Comparison of ENCODE assay signal across 8 cellular contexts in the genomic region with DNA sequence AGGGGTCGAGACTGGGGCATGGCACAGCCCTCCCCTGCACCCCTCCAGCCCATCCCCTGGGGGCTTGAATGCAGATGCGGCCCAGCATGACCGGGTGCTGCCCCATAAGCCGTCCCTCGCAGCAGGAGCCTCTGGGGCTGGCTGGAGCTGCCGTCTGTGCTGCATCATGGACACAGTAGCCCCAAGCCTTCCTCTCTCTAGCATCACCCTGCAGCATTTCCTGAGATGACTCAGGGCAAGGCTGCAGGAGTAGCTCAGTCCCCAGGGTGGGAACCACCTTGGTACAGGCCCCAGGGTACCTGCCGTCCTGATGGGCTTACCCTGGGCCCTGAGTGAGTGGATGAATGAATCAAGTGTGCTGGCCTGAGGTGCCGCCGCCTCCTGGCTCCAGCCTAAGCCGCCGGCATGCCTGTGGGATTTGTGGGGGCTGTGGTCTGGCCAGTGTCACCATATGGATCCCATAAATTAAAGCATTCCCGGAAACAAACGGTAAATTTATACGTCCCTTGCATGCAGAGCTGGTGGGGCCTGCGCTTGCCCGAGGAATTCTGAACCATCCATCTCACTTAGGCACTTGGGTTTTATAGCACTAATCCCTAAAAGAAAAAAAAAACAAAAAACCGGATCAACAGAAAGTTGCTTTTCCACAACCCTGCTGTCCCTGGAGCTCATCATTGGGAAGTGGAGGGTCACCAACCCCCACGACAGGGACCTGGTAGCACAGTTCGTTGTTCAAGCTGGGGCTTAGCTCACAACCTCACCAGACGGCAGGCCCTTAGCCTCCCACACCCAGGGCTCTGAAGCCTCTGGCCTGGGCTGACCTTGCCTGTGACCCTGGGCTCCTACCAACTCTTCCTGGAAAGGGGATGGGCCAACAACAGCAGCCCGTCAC.
DNase-seq lines count a peak whose midpoint lies in the region; ATAC-seq and TF ChIP-seq lines count a peak whose summit lies in the region.

No MANE protein-coding gene starts in this region.

- H3K4me1 ChIP-seq in GM23338 (ENCODE audit: insufficient read depth), result peaks cover 3% of the 10 kb centered on the region

- no peaks in the 10 kb centered on the region; the same call in 1 of the 2 replicates for H4K20me1 ChIP-seq in GM23338 (replicated peaks; ENCODE audit: insufficient read depth)

- H3K9me3 Mint-ChIP-seq in GM23338, result peaks cover 17% of the 10 kb centered on the region

- peaks cover 33% of the 10 kb centered on the region for H3K4me1 Mint-ChIP-seq in GM23338

- ATAC-seq in GM23338, result peak; percentile 57
- ATAC-seq in GM19397 (IDR thresholded peaks at IDR 0.05; ENCODE audit: unreplicated experiment), result no peak

- no peak for DNase-seq in GM23338 (ENCODE audit: low spot score)
- no peak for DNase-seq in SK-N-MC (ENCODE audit: low read depth, low spot score)
- DNase-seq in fibroblast of peridontal ligament (ENCODE audit: extremely low read depth), result peak; percentile 39
- peak; percentile 46 for DNase-seq in smooth muscle cell of the brain vasculature (ENCODE audit: low read depth, low spot score)
- DNase-seq in putamen (ENCODE audit: low spot score), result no peak
- DNase-seq in medulla oblongata (ENCODE audit: extremely low spot score), result no peak
- DNase-seq in iPS-NIHi11 (ENCODE audit: low spot score), result no peak

- H3K9ac ChIP-seq in SK-N-MC (ENCODE audit: insufficient read length), result no peak overlapping the region

- no peaks in the 10 kb centered on the region for H3K36me3 ChIP-seq in GM23338 (ENCODE audit: insufficient read depth)
- H3K36me3 ChIP-seq in SK-N-MC (ENCODE audit: insufficient read depth, low read length), result no peaks in the 10 kb centered on the region

- H3K9me2 ChIP-seq in GM23338 (ENCODE audit: insufficient read depth), result no peaks in the 10 kb centered on the region

- no peak overlapping the region for H3K4me2 ChIP-seq in GM23338

- H3K27me3 ChIP-seq in GM23338 (ENCODE audit: insufficient read depth), result no peaks in the 10 kb centered on the region

- no peak overlapping the region for H3K27ac Mint-ChIP-seq in GM23338

- peaks cover 7% of the 10 kb centered on the region for H3K27me3 Mint-ChIP-seq in GM23338 (ENCODE audit: insufficient read depth, low read depth, poor library complexity)

- no peak overlapping the region for H2AFZ ChIP-seq in GM23338

- H3K4me3 ChIP-seq in GM23338, result no peak overlapping the region
- H3K4me3 ChIP-seq in SK-N-MC, result peak overlapping the region; percentile 38

- H3F3A ChIP-seq in GM23338 (replicated peaks; ENCODE audit: low read depth), result 0 out of 2 replicates have a peak, but pooled peaks cover 3% of the 10 kb centered on the region

- peaks cover 15% of the 10 kb centered on the region for H3K36me3 Mint-ChIP-seq in GM23338 (ENCODE audit: low read depth)

- no peak for TF ChIP-seq CTCF in GM23338 (conservative IDR thresholded peaks at IDR 0.05; ENCODE audit: low read depth in 2 of 2)

- no peaks in the 10 kb centered on the region for H3K79me2 ChIP-seq in GM23338 (replicated peaks; ENCODE audit: insufficient read depth)

- H3K4me3 Mint-ChIP-seq in GM23338, result no peak overlapping the region

- no peaks in the 10 kb centered on the region for H3K9me3 ChIP-seq in SK-N-MC (ENCODE audit: low read depth, low read length)

- 0 out of 2 replicates have a peak overlapping the region, but pooled peaks have one; percentile 32 for H3K27ac ChIP-seq in GM23338 (ENCODE audit: low read depth)
- H3K27ac ChIP-seq in SK-N-MC, result peak overlapping the region; percentile 19; the same call in 1 of the 2 replicates

TF ChIP-seq in GM23338, 12 proteins besides CTCF, POLR2A, EP300 and RAD21:
- TF ChIP-seq, protein P1, sequence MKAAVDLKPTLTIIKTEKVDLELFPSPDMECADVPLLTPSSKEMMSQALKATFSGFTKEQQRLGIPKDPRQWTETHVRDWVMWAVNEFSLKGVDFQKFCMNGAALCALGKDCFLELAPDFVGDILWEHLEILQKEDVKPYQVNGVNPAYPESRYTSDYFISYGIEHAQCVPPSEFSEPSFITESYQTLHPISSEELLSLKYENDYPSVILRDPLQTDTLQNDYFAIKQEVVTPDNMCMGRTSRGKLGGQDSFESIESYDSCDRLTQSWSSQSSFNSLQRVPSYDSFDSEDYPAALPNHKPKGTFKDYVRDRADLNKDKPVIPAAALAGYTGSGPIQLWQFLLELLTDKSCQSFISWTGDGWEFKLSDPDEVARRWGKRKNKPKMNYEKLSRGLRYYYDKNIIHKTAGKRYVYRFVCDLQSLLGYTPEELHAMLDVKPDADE (IDR thresholded peaks at IDR 0.05), result no peak
- TF ChIP-seq ZNF331 (CRISPR knock-in tag; IDR thresholded peaks at IDR 0.05; ENCODE audit: low read depth) (no peak), POLR2AphosphoS5 (IDR thresholded peaks at IDR 0.05; ENCODE audit: low read depth) (no peak)

Comparison
In these comparisons a context has a peak if more than half of its experiments do, and no peak if none do; other contexts are left out.
1. DNase-seq: peak in fibroblast of peridontal ligament (single experiment) and smooth muscle cell of the brain vasculature (single experiment); none in GM23338 (single experiment), SK-N-MC (single experiment), putamen (single experiment), medulla oblongata (single experiment) and iPS-NIHi11 (single experiment).